Comparison of ENCODE assay signal across 13 cellular contexts in genomic region chr17:74452027-74452840, GRCh38. TPM values are rescaled to one million over a fixed set of nuclear protein-coding genes. Genes with fewer than 3 reads are reported as not detected.
DNase-seq lines count a peak whose midpoint lies in the region; ATAC-seq and TF ChIP-seq lines count a peak whose summit lies in the region.
"Had no signal": no experiment of that assay in that cellular context is flagged by ENCODE, and none has a peak within 500 bp of the region (broad histone marks: within the 10 kb centered on the region; RNA-seq: fewer than 3 reads in every experiment).

No MANE protein-coding gene starts in this region.

- no peak overlapping the region for H4K91ac ChIP-seq in trophoblast cell (ENCODE audit: low read depth, low read length)

- DNase-seq in activated naive CD8-positive, alpha-beta T cell treated with anti-CD3 and anti-CD28 coated beads for 36 hours: no peak
- DNase-seq in adrenal gland: peak in 3 of 7 donors; percentile 22 to 66 (median 59)
- DNase-seq in uterus: no peak
- no peak for DNase-seq in trophoblast cell
- DNase-seq: activated T-cell treated with anti-CD3 and anti-CD28 coated beads, Interleukin-2, amount 50 U/mL, for 48 hours; CD4-positive, CD25-positive, alpha-beta regulatory T cell had no signal

- 48 to 71% (median 50%) methylated on average over 10 to 16 of the region's 16 CpGs for WGBS in adrenal gland, 4 donors
- 65% methylated on average over 16 of the region's 16 CpGs for WGBS in liver
- WGBS in trophoblast cell (ENCODE audit: extremely low coverage, insufficient coverage, insufficient read length): no CpG with 5 or more reads among the region's 16 CpGs

- no peak overlapping the region for H2AK5ac ChIP-seq in trophoblast cell (ENCODE audit: low read length)

- H3K27ac Mint-ChIP-seq in activated naive CD8-positive, alpha-beta T cell: no peak overlapping the region
- no peak overlapping the region for H3K27ac Mint-ChIP-seq in activated naive CD8-positive, alpha-beta T cell treated with anti-CD3 and anti-CD28 coated beads for 36 hours
- H3K27ac Mint-ChIP-seq: CD4-positive, CD25-positive, alpha-beta regulatory T cell; stimulated activated naive CD8-positive, alpha-beta T cell treated with anti-CD3 and anti-CD28 coated beads, Interleukin-15, Interleukin-2, amounts not matched to agents 100 ng/mL and 50 ng/mL, for 24 hours had no signal

- no peak overlapping the region for H2AFZ ChIP-seq in trophoblast cell (ENCODE audit: insufficient read depth, low read length, poor library complexity)

- intact Hi-C loops in adrenal gland (cut with DNase I): no loop called here
- intact Hi-C loops in uterus (cut with DNase I; ENCODE audit: low total_unique reads): no loop called here

- H2BK5ac ChIP-seq in trophoblast cell (ENCODE audit: low read depth, low read length, poor library complexity): no peak overlapping the region

- no peaks in the 10 kb centered on the region for H3K27me3 Mint-ChIP-seq in activated naive CD8-positive, alpha-beta T cell
- H3K27me3 Mint-ChIP-seq in activated naive CD8-positive, alpha-beta T cell treated with anti-CD3 and anti-CD28 coated beads for 36 hours: peaks cover 4% of the 10 kb centered on the region

- no peak overlapping the region for H3K4ac ChIP-seq in trophoblast cell (ENCODE audit: low read depth, low read length)

- H3K18ac ChIP-seq in trophoblast cell (ENCODE audit: low read length): no peak overlapping the region

- H3K4me3 Mint-ChIP-seq in activated naive CD8-positive, alpha-beta T cell: peak overlapping the region; percentile 51
- H3K4me3 Mint-ChIP-seq in activated naive CD8-positive, alpha-beta T cell treated with anti-CD3 and anti-CD28 coated beads for 36 hours: no peak overlapping the region
- H3K4me3 Mint-ChIP-seq: stimulated activated naive CD8-positive, alpha-beta T cell treated with anti-CD3 and anti-CD28 coated beads, Interleukin-15, Interleukin-2, amounts not matched to agents 100 ng/mL and 50 ng/mL, for 24 hours had no signal

- H3K4me3 ChIP-seq in adrenal gland (no peak overlapping the region), liver (ENCODE audit: low read depth in 1 of 3, low read length in 3 of 3) (no peak overlapping the region), uterus (no peak overlapping the region), trophoblast cell (ENCODE audit: low read depth, low read length) (no peak overlapping the region)

- no peaks in the 10 kb centered on the region for H3K36me3 ChIP-seq in adrenal gland (replicated peaks in 1 of 2)
- no peaks in the 10 kb centered on the region for H3K36me3 ChIP-seq in liver (ENCODE audit: control insufficient read depth in 4 of 4, insufficient read depth in 3 of 4, low read depth in 1 of 4, low read length in 3 of 4)
- no peaks in the 10 kb centered on the region for H3K36me3 ChIP-seq in uterus
- H3K36me3 ChIP-seq in trophoblast cell (ENCODE audit: control insufficient read depth in 1 of 2, insufficient read depth in 2 of 2, low read length in 2 of 2): no peaks in the 10 kb centered on the region

- H3K14ac ChIP-seq in trophoblast cell (ENCODE audit: low read length): no peak overlapping the region

- H3K4me2 ChIP-seq in trophoblast cell (ENCODE audit: low read length): no peak overlapping the region

- H3K79me1 ChIP-seq in trophoblast cell (ENCODE audit: low read length): no peaks in the 10 kb centered on the region

- no peak overlapping the region for H4K12ac ChIP-seq in trophoblast cell (ENCODE audit: low read depth, low read length)

- H2BK12ac ChIP-seq in trophoblast cell (ENCODE audit: low read length): no peak overlapping the region

- ATAC-seq in GM21529 (IDR thresholded peaks at IDR 0.05; ENCODE audit: unreplicated experiment) (no peak), esophagus mucosa (no peak)

- H3K4me1 ChIP-seq in adrenal gland (replicated peaks in 1 of 2) (peaks cover 12 to 27% of the 10 kb centered on the region in 2 donors), liver (ENCODE audit: control insufficient read depth in 4 of 4, insufficient read depth in 4 of 4, low read length in 3 of 4) (peaks cover 14 to 75% (median 68%) of the 10 kb centered on the region in 4 donors), uterus (peaks cover 0 to 10% of the 10 kb centered on the region in 2 donors), trophoblast cell (ENCODE audit: control insufficient read depth in 1 of 2, insufficient read depth in 2 of 2, low read length in 2 of 2) (peaks cover 3 to 6% of the 10 kb centered on the region in 2 experiments)

- no peak for TF ChIP-seq RAD21 in liver (IDR thresholded peaks at IDR 0.05)

- no peaks in the 10 kb centered on the region for H3K27me3 ChIP-seq in adrenal gland
- H3K27me3 ChIP-seq in liver (ENCODE audit: control insufficient read depth in 4 of 4, insufficient read depth in 4 of 4, low read length in 3 of 4): no peaks in the 10 kb centered on the region
- no peaks in the 10 kb centered on the region for H3K27me3 ChIP-seq in uterus
- H3K27me3 ChIP-seq in trophoblast cell (ENCODE audit: insufficient read depth, low read length): peaks cover 8% of the 10 kb centered on the region

- H3K9ac ChIP-seq in liver (ENCODE audit: low read depth in 1 of 2, low read length in 2 of 2) (no peak overlapping the region), trophoblast cell (ENCODE audit: low read length) (no peak overlapping the region)

- no peak overlapping the region for H2BK120ac ChIP-seq in trophoblast cell (ENCODE audit: insufficient read depth, low read length, poor library complexity)

- H3K23ac ChIP-seq in trophoblast cell (ENCODE audit: low read length): no peak overlapping the region

- no peaks in the 10 kb centered on the region for H3K79me2 ChIP-seq in trophoblast cell (ENCODE audit: control insufficient read depth, insufficient read depth, low read length, poor library complexity)

- H3K36me3 Mint-ChIP-seq in activated naive CD8-positive, alpha-beta T cell: no peaks in the 10 kb centered on the region
- no peaks in the 10 kb centered on the region for H3K36me3 Mint-ChIP-seq in activated naive CD8-positive, alpha-beta T cell treated with anti-CD3 and anti-CD28 coated beads for 36 hours
- H3K36me3 Mint-ChIP-seq: CD4-positive, CD25-positive, alpha-beta regulatory T cell had no signal

- TF ChIP-seq POLR2A in adrenal gland (IDR thresholded peaks at IDR 0.05): no peak
- TF ChIP-seq POLR2A in uterus (IDR thresholded peaks at IDR 0.05): no peak

- peaks cover 5% of the 10 kb centered on the region for H3K4me1 Mint-ChIP-seq in activated naive CD8-positive, alpha-beta T cell (ENCODE audit: low read depth)
- peaks cover 4% of the 10 kb centered on the region for H3K4me1 Mint-ChIP-seq in activated naive CD8-positive, alpha-beta T cell treated with anti-CD3 and anti-CD28 coated beads for 36 hours

- H3K9me3 Mint-ChIP-seq in activated naive CD8-positive, alpha-beta T cell (ENCODE audit: low read depth): no peaks in the 10 kb centered on the region
- H3K9me3 Mint-ChIP-seq in activated naive CD8-positive, alpha-beta T cell treated with anti-CD3 and anti-CD28 coated beads for 36 hours: no peaks in the 10 kb centered on the region
- H3K9me3 Mint-ChIP-seq: CD4-positive, CD25-positive, alpha-beta regulatory T cell; stimulated activated naive CD8-positive, alpha-beta T cell treated with anti-CD3 and anti-CD28 coated beads, Interleukin-15, Interleukin-2, amounts not matched to agents 100 ng/mL and 50 ng/mL, for 24 hours had no signal

- H3K9me3 ChIP-seq in adrenal gland (replicated peaks in 1 of 3): no peaks in the 10 kb centered on the region
- no peaks in the 10 kb centered on the region for H3K9me3 ChIP-seq in liver (ENCODE audit: control insufficient read depth in 4 of 4, low read length in 3 of 4)
- H3K9me3 ChIP-seq in uterus: no peaks in the 10 kb centered on the region
- no peaks in the 10 kb centered on the region for H3K9me3 ChIP-seq in trophoblast cell (ENCODE audit: insufficient read depth, low read depth, low read length)

- no peak overlapping the region for H4K8ac ChIP-seq in trophoblast cell (ENCODE audit: low read depth, low read length)

- TF ChIP-seq CTCF in adrenal gland (IDR thresholded peaks at IDR 0.05) (no peak), liver (IDR thresholded peaks at IDR 0.05; ENCODE audit: low read depth, low read length, missing input control) (no peak), uterus (IDR thresholded peaks at IDR 0.05) (no peak)

- peak overlapping the region in 3 of 5 donors; percentile 38 to 88 (median 72) for H3K27ac ChIP-seq in adrenal gland
- H3K27ac ChIP-seq in liver (ENCODE audit: low read depth in 1 of 2, low read length in 2 of 2): peak overlapping the region; percentile 90 to 92
- H3K27ac ChIP-seq in uterus: peak overlapping the region; percentile 69 to 81
- no peak overlapping the region for H3K27ac ChIP-seq in trophoblast cell (ENCODE audit: low read depth, low read length)

TF ChIP-seq in liver, 16 proteins besides CTCF, POLR2A, EP300 and RAD21:
- TF ChIP-seq NR2F2 (IDR thresholded peaks at IDR 0.05): peak; percentile 32
- TF ChIP-seq HNF4G (IDR thresholded peaks at IDR 0.05): no peak

RNA-seq across cellular contexts. Expression of gene CD300A, which starts 14.2 kb away (rescaled TPM):
- total RNA-seq in activated naive CD8-positive, alpha-beta T cell treated with anti-CD3 and anti-CD28 coated beads for 36 hours: 1 to 10 TPM; 4.4 to 5.6 TPM
- 10 to 100 TPM in 6 of 8 donors, 1 to 10 TPM in 2; 6.0 to 26.6 (median 15.9) TPM for total RNA-seq in adrenal gland
- 10 to 100 TPM in 1 of 3 donors, 1 to 10 TPM in 2; 7.3 to 11.7 (median 8.5) TPM for polyA plus RNA-seq in adrenal gland
- total RNA-seq in liver: 10 to 100 TPM in 1 of 2 donors, 1 to 10 TPM in 1; 9.0 to 11.5 TPM
- polyA plus RNA-seq in liver: 1 to 10 TPM; 2.2 to 7.0 TPM
- 10 to 100 TPM in 1 of 4 donors, 1 to 10 TPM in 2, not detected in 1; 3.2 to 10.9 (median 4.0) TPM for total RNA-seq in uterus
- 0.64 TPM for total RNA-seq in esophagus mucosa
- 0.26 and 0.30 TPM in 2 replicates for polyA plus RNA-seq in trophoblast cell (2013)
- total RNA-seq: pulmonary artery endothelial cell, RPMI7951 had no signal

RNA-seq across cellular contexts. Expression of gene GPRC5C, which starts 20.3 kb away (rescaled TPM):
- total RNA-seq in activated naive CD8-positive, alpha-beta T cell treated with anti-CD3 and anti-CD28 coated beads for 36 hours: 1 to 10 TPM in 1 of 2 experiments, under 1 TPM in 1; 0.66 to 2.1 TPM
- total RNA-seq in adrenal gland (10 to 100 TPM; 20.1 to 67.2 (median 32.3) TPM), liver (10 to 100 TPM; 34.2 to 86.3 TPM), uterus (10 to 100 TPM in 3 of 4 donors, 1 to 10 TPM in 1; 2.8 to 56.8 (median 27.6) TPM), esophagus mucosa (13.0 TPM)
- polyA plus RNA-seq in adrenal gland (10 to 100 TPM in 2 of 3 donors, 1 to 10 TPM in 1; 2.7 to 29.8 (median 18.2) TPM), liver (100 to 1,000 TPM; 153 to 195 TPM)
- 26.2 and 26.4 TPM in 2 replicates for polyA plus RNA-seq in trophoblast cell (2013)
- total RNA-seq: CD4-positive, CD25-positive, alpha-beta regulatory T cell; pulmonary artery endothelial cell had no signal
- polyA plus RNA-seq: CD4-positive, CD25-positive, alpha-beta regulatory T cell had no signal
